Comparison of ENCODE assay signal across 15 cellular contexts in the genomic region with DNA sequence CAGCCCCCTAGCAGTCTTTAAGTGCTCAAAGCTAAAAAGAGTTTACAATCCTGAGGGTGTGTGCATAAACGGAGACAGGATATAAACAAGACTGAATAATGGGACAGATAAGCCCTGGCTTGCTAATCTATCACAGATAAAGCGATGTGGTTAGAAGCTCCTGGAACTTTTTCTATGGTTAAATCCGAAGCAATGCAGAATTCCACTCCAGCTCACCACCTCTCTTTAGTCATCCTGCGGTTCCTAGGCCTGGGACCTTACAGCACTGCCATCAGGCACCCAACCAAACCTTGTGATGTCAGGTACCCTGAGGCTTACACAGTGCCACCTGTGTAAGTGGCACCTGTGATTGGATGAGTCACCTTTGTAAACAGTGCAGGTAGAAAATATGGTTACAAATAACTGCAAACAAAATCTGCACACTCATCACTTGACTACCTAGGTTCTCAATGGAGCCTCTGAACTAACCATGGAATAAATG. TPM values are rescaled to one million over a fixed set of nuclear protein-coding genes. Genes with fewer than 3 reads are reported as not detected.
DNase-seq lines count a peak whose midpoint lies in the region; ATAC-seq, FAIRE-seq and TF ChIP-seq lines count a peak whose summit lies in the region.
"Had no signal": no experiment of that assay in that cellular context is flagged by ENCODE, and none has a peak within 500 bp of the region (broad histone marks: within the 10 kb centered on the region; RNA-seq: fewer than 3 reads in every experiment).

No MANE protein-coding gene starts in this region.

- H3K36me3 Mint-ChIP-seq in naive thymus-derived CD8-positive, alpha-beta T cell: no peaks in the 10 kb centered on the region
- H3K36me3 Mint-ChIP-seq: activated naive CD4-positive, alpha-beta T cell treated with anti-CD3 and anti-CD28 coated beads, Interleukin-2, amount 10 ng/mL, durations not matched to agents 7 days and 5 days had no signal

- H3K27me3 ChIP-seq in pancreas: no peaks in the 10 kb centered on the region

- peaks cover 0 to 11% (median 3%) of the 10 kb centered on the region in 5 donors for H3K27me3 Mint-ChIP-seq in naive thymus-derived CD8-positive, alpha-beta T cell

- no peaks in the 10 kb centered on the region for H3K36me3 ChIP-seq in pancreas

- no peaks in the 10 kb centered on the region for H3K9me3 Mint-ChIP-seq in naive thymus-derived CD8-positive, alpha-beta T cell
- H3K9me3 Mint-ChIP-seq: activated CD4-positive, alpha-beta T cell treated with anti-CD3 and anti-CD28 coated beads, Interleukin-2, amount 10 ng/mL, durations not matched to agents 24 days and 14 days; activated naive CD4-positive, alpha-beta T cell treated with anti-CD3 and anti-CD28 coated beads, Interleukin-2, amount 10 ng/mL, durations not matched to agents 7 days and 5 days had no signal

- POLR2A ChIA-PET in naive thymus-derived CD8-positive, alpha-beta T cell (lab: Charles Lee): no interaction called here

- DNase-seq in EH (ENCODE audit: low read depth) (peak; percentile 66), NCI-H748 treated with DMSO at 0.1 percent for 48 hours (lab: John Stamatoyannopoulos, UW) (peak; percentile 10), cardiac fibroblast (ENCODE audit: low read depth in 2 of 2) (peak; percentile 39 to 60), pancreas (peak in 4 of 6 donors; percentile 65 to 81 (median 66)), left ventricle myocardium superior (no peak), superior temporal gyrus (ENCODE audit: extremely low spot score) (no peak)
- no peak for DNase-seq in effector CD8-positive, alpha-beta T cell (lab: John Stamatoyannopoulos, UW)
- no peak for DNase-seq in naive thymus-derived CD8-positive, alpha-beta T cell
- DNase-seq: activated CD4-positive, alpha-beta T cell treated with anti-CD3 and anti-CD28 coated beads, Interleukin-2, amount 10 ng/mL, durations not matched to agents 24 days and 14 days; activated naive CD4-positive, alpha-beta T cell treated with anti-CD3 and anti-CD28 coated beads, Interleukin-2, amount 10 ng/mL, durations not matched to agents 7 days and 5 days; DMS 273 treated with DMSO at 0.1 percent for 48 hours; effector CD4-positive, alpha-beta T cell; NCI-H1105; RPMI8226; stimulated activated CD4-positive, alpha-beta T cell treated with anti-CD3 and anti-CD28 coated beads, Interleukin-2, amount 100 ng/mL, for 48 hours had no signal

- H3K4me3 ChIP-seq in cardiac fibroblast (replicated peaks in 1 of 2; ENCODE audit: low read depth in 2 of 2, low read length in 2 of 2) (no peak overlapping the region), pancreas (no peak overlapping the region)

- TF ChIP-seq CTCF in cardiac fibroblast (IDR thresholded peaks at IDR 0.05; ENCODE audit: low read depth, low read length) (no peak), pancreas (IDR thresholded peaks at IDR 0.05) (no peak)

- peaks cover 0 to 6% (median 5%) of the 10 kb centered on the region in 3 donors for H3K4me1 ChIP-seq in pancreas

- WGBS in pancreas, 2 donors: 44 to 51% methylated on average over 4 of the region's 4 CpGs

- H3K27ac ChIP-seq in pancreas: peak overlapping the region in 2 of 4 donors; percentile 8 to 10

- H3K4me3 Mint-ChIP-seq in naive thymus-derived CD8-positive, alpha-beta T cell: no peak overlapping the region
- H3K4me3 Mint-ChIP-seq: activated CD4-positive, alpha-beta T cell treated with anti-CD3 and anti-CD28 coated beads, Interleukin-2, amount 10 ng/mL, durations not matched to agents 24 days and 14 days; activated naive CD4-positive, alpha-beta T cell treated with anti-CD3 and anti-CD28 coated beads, Interleukin-2, amount 10 ng/mL, durations not matched to agents 7 days and 5 days had no signal

- no peak for FAIRE-seq in pancreas (lab: Jason Lieb, UNC)

- no peak overlapping the region for H3K27ac Mint-ChIP-seq in naive thymus-derived CD8-positive, alpha-beta T cell
- H3K27ac Mint-ChIP-seq: activated CD4-positive, alpha-beta T cell treated with anti-CD3 and anti-CD28 coated beads, Interleukin-2, amount 10 ng/mL, durations not matched to agents 24 days and 14 days; activated naive CD4-positive, alpha-beta T cell treated with anti-CD3 and anti-CD28 coated beads, Interleukin-2, amount 10 ng/mL, durations not matched to agents 7 days and 5 days had no signal

- no peaks in the 10 kb centered on the region for H3K9me3 ChIP-seq in pancreas

- H3K4me1 Mint-ChIP-seq in naive thymus-derived CD8-positive, alpha-beta T cell: no peaks in the 10 kb centered on the region
- H3K4me1 Mint-ChIP-seq: activated CD4-positive, alpha-beta T cell treated with anti-CD3 and anti-CD28 coated beads, Interleukin-2, amount 10 ng/mL, durations not matched to agents 24 days and 14 days; activated naive CD4-positive, alpha-beta T cell treated with anti-CD3 and anti-CD28 coated beads, Interleukin-2, amount 10 ng/mL, durations not matched to agents 7 days and 5 days had no signal

- peak; percentile 98 to 99 (median 98) for ATAC-seq in pancreas
- no peak for ATAC-seq in left ventricle myocardium superior
- no peak for ATAC-seq in naive thymus-derived CD8-positive, alpha-beta T cell

- intact Hi-C loops in pancreas (cut with DNase I) (no loop called here), left ventricle myocardium superior (cut with micrococcal nuclease) (no loop called here)

RNA-seq across cellular contexts. Expression of gene B4GALNT2, which starts 31.5 kb away (rescaled TPM):
- total RNA-seq in pancreas (under 1 TPM in 1 of 6 donors, not detected in 5; 0.03 TPM), left ventricle myocardium superior (not detected)
- not detected for polyA plus RNA-seq in pancreas
- under 1 TPM in 1 of 2 experiments, not detected in 1; 0.05 TPM for total RNA-seq in naive thymus-derived CD8-positive, alpha-beta T cell
- polyA plus RNA-seq in naive thymus-derived CD8-positive, alpha-beta T cell: not detected

Comparison
In these comparisons a context has a peak if more than half of its experiments do, and no peak if none do; other contexts are left out.
1. DNase-seq: peak in EH (single experiment), NCI-H748 treated with DMSO at 0.1 percent for 48 hours (single experiment), cardiac fibroblast (2 of 2) and pancreas (4 of 6); none in left ventricle myocardium superior (single experiment), effector CD8-positive, alpha-beta T cell (single experiment), superior temporal gyrus (single experiment) and naive thymus-derived CD8-positive, alpha-beta T cell (0 of 10).
2. ATAC-seq: peak in pancreas (4 of 4); none in left ventricle myocardium superior (single experiment) and naive thymus-derived CD8-positive, alpha-beta T cell (0 of 2).